Comparison of ENCODE assay signal across 19 cellular contexts in genomic region chr1:214816603-214817002, GRCh38.
"Had no signal": no experiment of that assay in that cellular context is flagged by ENCODE, and none has a peak within 500 bp of the region (broad histone marks: within the 10 kb centered on the region; RNA-seq: fewer than 3 reads in every experiment).

No MANE protein-coding gene starts in this region.

- H3K36me3 ChIP-seq: neutrophil, transverse colon had no signal

- H3K4me3 ChIP-seq: transverse colon had no signal

- DNase-seq: activated CD4-positive, alpha-beta memory T cell treated with anti-CD3 and anti-CD28 coated beads, Interleukin-2, amount 10 ng/mL, durations not matched to agents 7 days and 5 days; activated CD4-positive, alpha-beta T cell treated with anti-CD3 and anti-CD28 coated beads for 4 hours; activated naive CD4-positive, alpha-beta T cell treated with anti-CD3 and anti-CD28 coated beads, Interleukin-2, amount 10 ng/mL, durations not matched to agents 7 days and 5 days; activated T-cell treated with anti-CD3 and anti-CD28 coated beads, Interleukin-2, amount 50 U/mL, for 24 hours; caudate nucleus; cortex of kidney; effector CD8-positive, alpha-beta T cell; foreskin melanocyte; mesendoderm; natural killer cell; right cardiac atrium; small intestine; stimulated activated CD4-positive, alpha-beta T cell treated with anti-CD3 and anti-CD28 coated beads, Interleukin-4, amount 100 ng/mL, for 24 hours; stimulated activated CD8-positive, alpha-beta memory T cell treated with anti-CD3 and anti-CD28 coated beads, Interleukin-4, amount 100 ng/mL, for 48 hours; stimulated activated naive CD4-positive, alpha-beta T cell treated with Interleukin-2 at 50 U/mL for 16 hours; T-helper 2 cell; transverse colon had no signal

- ATAC-seq: natural killer cell, right cardiac atrium had no signal

- H3K4me1 ChIP-seq: transverse colon had no signal

- H3K27ac Mint-ChIP-seq: activated CD4-positive, alpha-beta memory T cell treated with anti-CD3 and anti-CD28 coated beads, Interleukin-2, amount 10 ng/mL, durations not matched to agents 7 days and 5 days; activated naive CD4-positive, alpha-beta T cell treated with anti-CD3 and anti-CD28 coated beads, Interleukin-2, amount 10 ng/mL, durations not matched to agents 7 days and 5 days; activated T-cell treated with anti-CD3 and anti-CD28 coated beads, Interleukin-2, amount 50 U/mL, for 24 hours; natural killer cell had no signal

- H3K9me3 Mint-ChIP-seq: activated CD4-positive, alpha-beta memory T cell treated with anti-CD3 and anti-CD28 coated beads, Interleukin-2, amount 10 ng/mL, durations not matched to agents 7 days and 5 days; activated naive CD4-positive, alpha-beta T cell treated with anti-CD3 and anti-CD28 coated beads, Interleukin-2, amount 10 ng/mL, durations not matched to agents 7 days and 5 days; activated T-cell treated with anti-CD3 and anti-CD28 coated beads, Interleukin-2, amount 50 U/mL, for 24 hours had no signal

- H3K36me3 Mint-ChIP-seq: activated naive CD4-positive, alpha-beta T cell treated with anti-CD3 and anti-CD28 coated beads, Interleukin-2, amount 10 ng/mL, durations not matched to agents 7 days and 5 days; natural killer cell had no signal

- H3K27ac ChIP-seq: epithelial cell of prostate, neutrophil, transverse colon had no signal

- H3K9me3 ChIP-seq: neutrophil, transverse colon had no signal

- H3K27me3 ChIP-seq: neutrophil, transverse colon had no signal

- H3K4me1 Mint-ChIP-seq: activated CD4-positive, alpha-beta memory T cell treated with anti-CD3 and anti-CD28 coated beads, Interleukin-2, amount 10 ng/mL, durations not matched to agents 7 days and 5 days; activated naive CD4-positive, alpha-beta T cell treated with anti-CD3 and anti-CD28 coated beads, Interleukin-2, amount 10 ng/mL, durations not matched to agents 7 days and 5 days; natural killer cell had no signal

- H3K27me3 Mint-ChIP-seq: activated CD4-positive, alpha-beta memory T cell treated with anti-CD3 and anti-CD28 coated beads, Interleukin-2, amount 10 ng/mL, durations not matched to agents 7 days and 5 days; activated naive CD4-positive, alpha-beta T cell treated with anti-CD3 and anti-CD28 coated beads, Interleukin-2, amount 10 ng/mL, durations not matched to agents 7 days and 5 days; activated T-cell treated with anti-CD3 and anti-CD28 coated beads, Interleukin-2, amount 50 U/mL, for 24 hours had no signal

- H3K4me3 Mint-ChIP-seq: activated CD4-positive, alpha-beta memory T cell treated with anti-CD3 and anti-CD28 coated beads, Interleukin-2, amount 10 ng/mL, durations not matched to agents 7 days and 5 days; activated naive CD4-positive, alpha-beta T cell treated with anti-CD3 and anti-CD28 coated beads, Interleukin-2, amount 10 ng/mL, durations not matched to agents 7 days and 5 days; activated T-cell treated with anti-CD3 and anti-CD28 coated beads, Interleukin-2, amount 50 U/mL, for 24 hours; natural killer cell had no signal
